31 cellular contexts compared by ENCODE assay signal in the genomic region with DNA sequence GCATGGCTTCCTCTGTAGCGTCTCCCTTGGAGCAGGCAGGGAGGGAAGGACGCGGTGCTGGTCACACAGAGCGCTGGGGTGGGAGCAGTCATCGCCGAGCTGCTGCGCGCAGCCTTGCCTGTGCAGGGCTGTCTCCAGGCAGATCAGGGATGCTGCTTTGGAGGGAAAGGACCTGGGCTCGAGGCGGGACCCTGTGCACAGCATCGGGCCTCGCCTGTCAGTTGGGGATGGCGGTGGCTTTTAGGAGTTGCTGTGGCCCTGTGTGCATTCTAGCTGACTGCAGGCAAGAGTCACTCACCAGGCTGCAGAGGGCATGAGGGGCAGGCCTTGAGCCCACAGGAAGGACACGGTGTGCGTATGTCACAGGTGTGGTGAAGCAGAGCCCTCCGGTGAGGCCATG.
"Had no signal": no experiment of that assay in that cellular context is flagged by ENCODE, and none has a peak within 500 bp of the region (broad histone marks: within the 10 kb centered on the region; RNA-seq: fewer than 3 reads in every experiment).

No MANE protein-coding gene starts in this region.

- DNase-seq: activated CD4-positive, alpha-beta T cell treated with anti-CD3 and anti-CD28 coated beads for 48 hours; activated CD4-positive, alpha-beta T cell treated with anti-CD3 and anti-CD28 coated beads, Interleukin-2, amount 50 U/mL, for 48 hours; activated CD8-positive, alpha-beta memory T cell treated with anti-CD3 and anti-CD28 coated beads for 24 hours; activated effector memory CD4-positive, alpha-beta T cell treated with Interleukin-2 at 50 U/mL for 16 hours; activated naive CD4-positive, alpha-beta T cell treated with Interleukin-2 at 50 U/mL for 16 hours; activated naive CD8-positive, alpha-beta T cell treated with anti-CD3 and anti-CD28 coated beads, Interleukin-2, amount 10 ng/mL, durations not matched to agents 7 days and 5 days; cerebellar nuclear complex; cortex of kidney; head of caudate nucleus; left ventricle myocardium inferior; mammary epithelial cell; naive B cell; nephron progenitor cell; ovary; retina; sigmoid colon; stimulated activated CD4-positive, alpha-beta T cell treated with anti-CD3 and anti-CD28 coated beads, Interleukin-15, amount 100 ng/mL, for 24 hours; stimulated activated CD4-positive, alpha-beta T cell treated with anti-CD3 and anti-CD28 coated beads, Interleukin-2, amount 100 ng/mL, for 24 hours; stimulated activated naive CD4-positive, alpha-beta T cell; T-helper 17 cell; T1000; tibial artery; WERI-Rb-1 had no signal

- FAIRE-seq: endothelial cell of umbilical vein had no signal

- H3K9me3 ChIP-seq: ascending aorta, left ventricle myocardium inferior, neutrophil, ovary, prostate gland, sigmoid colon, suprapubic skin, tibial artery had no signal

- ATAC-seq: activated CD4-positive, CD25-positive, alpha-beta regulatory T cell treated with anti-CD3 and anti-CD28 coated beads, Interleukin-2, amount 50 U/mL, for 24 hours; T-helper 17 cell had no signal

- H3K4me2 ChIP-seq: smooth muscle cell had no signal

- H3K27me3 ChIP-seq: ascending aorta, cardiac muscle cell, neutrophil, ovary, sigmoid colon, suprapubic skin, tibial artery had no signal

- H3K4me3 ChIP-seq: ascending aorta, cardiac muscle cell, left ventricle myocardium inferior, ovary, prostate gland, sigmoid colon, smooth muscle cell, suprapubic skin, tibial artery had no signal

- H3K36me3 ChIP-seq: ovary, WERI-Rb-1 had no signal

- H3K27ac ChIP-seq: ascending aorta, cardiac muscle cell, left ventricle myocardium inferior, neutrophil, ovary, prostate gland, sigmoid colon, suprapubic skin, tibial artery, WERI-Rb-1 had no signal

- H3K4me1 ChIP-seq: ascending aorta, left ventricle myocardium inferior, prostate gland, sigmoid colon, suprapubic skin, tibial artery had no signal
